ENCODE assay signal across 2 cellular contexts in the genomic region with DNA sequence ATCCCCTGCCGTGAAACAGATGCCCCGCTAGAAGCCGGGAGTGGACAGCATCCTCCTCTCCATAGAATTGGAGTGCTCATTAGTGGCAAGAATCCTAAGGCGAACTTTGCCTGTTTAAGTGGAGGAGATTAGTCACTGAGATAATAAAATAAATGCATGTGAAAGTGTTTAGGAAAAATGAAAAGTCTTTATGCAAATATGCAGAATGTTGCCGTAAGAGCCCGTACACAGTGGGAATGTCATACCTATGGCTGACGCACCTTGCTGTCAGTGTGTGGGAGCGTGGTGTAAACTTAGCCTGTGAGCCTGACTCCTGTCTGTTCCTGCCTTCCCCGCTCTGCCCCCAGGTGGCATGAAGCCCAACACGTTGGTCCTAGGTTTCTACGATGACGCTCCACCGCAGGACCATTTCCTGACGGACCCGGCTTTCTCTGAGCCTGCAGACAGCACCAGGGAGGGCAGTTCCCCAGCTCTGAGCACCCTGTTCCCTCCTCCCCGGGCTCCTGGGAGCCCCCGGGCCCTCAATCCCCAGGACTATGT.
TF ChIP-seq lines count a peak whose summit lies in the region.

No MANE protein-coding gene starts in this region.

TF ChIP-seq in SK-N-SH, 30 proteins besides CTCF, POLR2A, EP300 and RAD21 (continued from another document):
- TF ChIP-seq REST (IDR thresholded peaks at IDR 0.05; ENCODE audit: low read depth, low read length), result no peak

TF ChIP-seq in WTC11, 78 proteins besides CTCF, POLR2A, EP300 and RAD21 (continued from another document):
- no peak for TF ChIP-seq ATF2 (CRISPR knock-in tag; IDR thresholded peaks at IDR 0.05; ENCODE audit: borderline replicate concordance, low read depth)
- no peak for TF ChIP-seq RORB (CRISPR knock-in tag; IDR thresholded peaks at IDR 0.05)
- no peak for TF ChIP-seq SP1 (CRISPR knock-in tag; conservative IDR thresholded peaks at IDR 0.05)
- no peak for TF ChIP-seq E2F5 (CRISPR knock-in tag; IDR thresholded peaks at IDR 0.05)
- no peak for TF ChIP-seq EMX1 (CRISPR knock-in tag; IDR thresholded peaks at IDR 0.05)
